1 cellular context compared by ENCODE assay signal in genomic region chr20:39538317-39538716, GRCh38.
TF ChIP-seq lines count a peak whose summit lies in the region.

No MANE protein-coding gene starts in this region.

TF ChIP-seq in GM23338, 12 proteins besides CTCF, POLR2A, EP300 and RAD21 (continued from another document):
- TF ChIP-seq ZNF462 (CRISPR knock-in tag; IDR thresholded peaks at IDR 0.05): no peak
- TF ChIP-seq POLR2AphosphoS5 (IDR thresholded peaks at IDR 0.05; ENCODE audit: low read depth): no peak
- no peak for TF ChIP-seq REST (IDR thresholded peaks at IDR 0.05; ENCODE audit: unreplicated experiment)
- no peak for TF ChIP-seq NANOG (IDR thresholded peaks at IDR 0.05; ENCODE audit: borderline replicate concordance)
- TF ChIP-seq EZH2phosphoT487 (IDR thresholded peaks at IDR 0.05; ENCODE audit: unreplicated experiment): no peak
- no peak for TF ChIP-seq JUNB (IDR thresholded peaks at IDR 0.05; ENCODE audit: unreplicated experiment)
TF ChIP-seq in GM23338: peak in this region for 0.
